In the genomic region with DNA sequence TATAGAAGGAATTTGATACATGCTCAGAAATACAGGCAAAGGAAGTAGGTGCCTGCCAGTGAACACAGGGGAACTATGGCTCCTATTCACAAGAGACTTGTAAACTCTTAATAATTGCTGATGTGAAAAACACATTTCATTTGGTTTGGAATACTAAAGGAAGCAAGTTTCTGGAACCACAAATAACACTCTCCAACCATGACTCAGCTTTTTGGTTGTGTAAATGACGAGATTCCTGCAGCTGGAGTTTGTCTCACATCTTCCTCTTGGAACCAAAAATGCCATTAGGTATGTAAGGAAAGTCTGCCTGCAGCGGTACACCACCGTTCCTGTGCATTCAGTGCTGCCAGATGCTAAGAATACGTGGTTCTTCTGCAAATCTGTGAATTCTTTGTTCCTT, we compare ENCODE assay signal across 21 cellular contexts. TPM values are rescaled to one million over a fixed set of nuclear protein-coding genes. Genes with fewer than 3 reads are reported as not detected.
"Had no signal": no experiment of that assay in that cellular context is flagged by ENCODE, and none has a peak within 500 bp of the region (broad histone marks: within the 10 kb centered on the region; RNA-seq: fewer than 3 reads in every experiment).

No MANE protein-coding gene starts in this region.

- H3K27ac Mint-ChIP-seq: activated CD4-positive, alpha-beta T cell treated with anti-CD3 and anti-CD28 coated beads, Interleukin-2, amount 10 ng/mL, durations not matched to agents 7 days and 5 days; activated naive CD4-positive, alpha-beta T cell treated with anti-CD3 and anti-CD28 coated beads, Interleukin-2, amount 50 U/mL, for 72 hours; neural progenitor cell; WTC11 had no signal

- DNase-seq: activated CD4-positive, alpha-beta T cell treated with anti-CD3 and anti-CD28 coated beads, Interleukin-2, amount 10 ng/mL, durations not matched to agents 7 days and 5 days; activated effector memory CD4-positive, alpha-beta T cell treated with Interleukin-2 at 50 U/mL for 16 hours; amniotic stem cell; central memory CD4-positive, alpha-beta T cell; cortex of kidney; effector CD8-positive, alpha-beta T cell; hypothalamus; kidney glomerular epithelial cell; pancreas; stimulated activated CD4-positive, alpha-beta T cell treated with anti-CD3 and anti-CD28 coated beads, Interleukin-4, amount 100 ng/mL, for 4 hours; stomach; thyroid gland had no signal

- H3K9ac ChIP-seq: neural progenitor cell had no signal

- H3K36me3 Mint-ChIP-seq: activated naive CD4-positive, alpha-beta T cell treated with anti-CD3 and anti-CD28 coated beads, Interleukin-2, amount 50 U/mL, for 72 hours; neural progenitor cell had no signal

- FAIRE-seq: pancreas had no signal

- H3K4me3 ChIP-seq: body of pancreas, neural progenitor cell, pancreas, stomach, thyroid gland, vagina had no signal

- H3K27me3 ChIP-seq: body of pancreas, neural progenitor cell, pancreas, stomach, thyroid gland, vagina had no signal

- H3K4me1 Mint-ChIP-seq: activated CD4-positive, alpha-beta T cell treated with anti-CD3 and anti-CD28 coated beads, Interleukin-2, amount 10 ng/mL, durations not matched to agents 7 days and 5 days; neural progenitor cell; WTC11 had no signal

- H3K36me3 ChIP-seq: pancreas, stomach, thyroid gland, vagina had no signal

- H3K4me3 Mint-ChIP-seq: activated CD4-positive, alpha-beta T cell treated with anti-CD3 and anti-CD28 coated beads, Interleukin-2, amount 10 ng/mL, durations not matched to agents 7 days and 5 days; neural progenitor cell; WTC11 had no signal

- H3K4me2 ChIP-seq: neural progenitor cell had no signal

- H3K4me1 ChIP-seq: body of pancreas, neural progenitor cell, pancreas, stomach, thyroid gland, vagina had no signal

- H3K9me3 Mint-ChIP-seq: activated CD4-positive, alpha-beta T cell treated with anti-CD3 and anti-CD28 coated beads, Interleukin-2, amount 10 ng/mL, durations not matched to agents 7 days and 5 days; activated naive CD4-positive, alpha-beta T cell treated with anti-CD3 and anti-CD28 coated beads, Interleukin-2, amount 50 U/mL, for 72 hours had no signal

- H3K27ac ChIP-seq: body of pancreas, neural progenitor cell, pancreas, stomach, thyroid gland, vagina had no signal

- H2AFZ ChIP-seq: neural progenitor cell had no signal

- H3K9me3 ChIP-seq: body of pancreas, pancreas, thyroid gland, vagina had no signal

- ATAC-seq: activated naive CD4-positive, alpha-beta T cell treated with anti-CD3 and anti-CD28 coated beads, Interleukin-2, amount 50 U/mL, for 72 hours; body of pancreas; WTC11 had no signal

RNA-seq across cellular contexts. Expression of gene OR11H6, which starts 4.5 kb away (rescaled TPM):
- total RNA-seq: activated CD4-positive, alpha-beta T cell treated with anti-CD3 and anti-CD28 coated beads, Interleukin-2, amount 10 ng/mL, durations not matched to agents 7 days and 5 days; activated CD8-positive, alpha-beta memory T cell treated with anti-CD3 and anti-CD28 coated beads for 36 hours; activated naive CD4-positive, alpha-beta T cell treated with anti-CD3 and anti-CD28 coated beads, Interleukin-2, amount 50 U/mL, for 72 hours; body of pancreas; fibroblast of lung; lower leg skin; pancreas; skeletal muscle tissue; stomach; thyroid gland; vagina; WTC11 had no signal
- polyA plus RNA-seq: fibroblast of lung, pancreas, stomach had no signal

RNA-seq across cellular contexts. Expression of gene OR11H7, which starts 9.7 kb away (rescaled TPM):
- total RNA-seq: activated CD4-positive, alpha-beta T cell treated with anti-CD3 and anti-CD28 coated beads, Interleukin-2, amount 10 ng/mL, durations not matched to agents 7 days and 5 days; activated CD8-positive, alpha-beta memory T cell treated with anti-CD3 and anti-CD28 coated beads for 36 hours; activated naive CD4-positive, alpha-beta T cell treated with anti-CD3 and anti-CD28 coated beads, Interleukin-2, amount 50 U/mL, for 72 hours; body of pancreas; fibroblast of lung; lower leg skin; pancreas; skeletal muscle tissue; stomach; thyroid gland; vagina; WTC11 had no signal
- polyA plus RNA-seq: fibroblast of lung, pancreas, stomach had no signal

RNA-seq across cellular contexts. Expression of gene OR11H4, which starts 20.1 kb away (rescaled TPM):
- total RNA-seq: activated CD4-positive, alpha-beta T cell treated with anti-CD3 and anti-CD28 coated beads, Interleukin-2, amount 10 ng/mL, durations not matched to agents 7 days and 5 days; activated CD8-positive, alpha-beta memory T cell treated with anti-CD3 and anti-CD28 coated beads for 36 hours; activated naive CD4-positive, alpha-beta T cell treated with anti-CD3 and anti-CD28 coated beads, Interleukin-2, amount 50 U/mL, for 72 hours; body of pancreas; fibroblast of lung; lower leg skin; pancreas; skeletal muscle tissue; stomach; thyroid gland; vagina; WTC11 had no signal
- polyA plus RNA-seq: fibroblast of lung, pancreas, stomach had no signal

RNA-seq across cellular contexts. Expression of gene OR11G2, which starts 28.3 kb away (rescaled TPM):
- total RNA-seq: activated CD4-positive, alpha-beta T cell treated with anti-CD3 and anti-CD28 coated beads, Interleukin-2, amount 10 ng/mL, durations not matched to agents 7 days and 5 days; activated CD8-positive, alpha-beta memory T cell treated with anti-CD3 and anti-CD28 coated beads for 36 hours; activated naive CD4-positive, alpha-beta T cell treated with anti-CD3 and anti-CD28 coated beads, Interleukin-2, amount 50 U/mL, for 72 hours; body of pancreas; fibroblast of lung; lower leg skin; pancreas; skeletal muscle tissue; thyroid gland; vagina; WTC11 had no signal
- polyA plus RNA-seq: fibroblast of lung, pancreas, stomach had no signal
